In genomic region chr13:107370036-107370785, GRCh38 we compare ENCODE assay signal across 16 cellular contexts.
DNase-seq lines count a peak whose midpoint lies in the region; ATAC-seq and TF ChIP-seq lines count a peak whose summit lies in the region.
"Had no signal": no experiment of that assay in that cellular context is flagged by ENCODE, and none has a peak within 500 bp of the region (broad histone marks: within the 10 kb centered on the region; RNA-seq: fewer than 3 reads in every experiment).

No MANE protein-coding gene starts in this region.

- H3K27ac ChIP-seq in fibroblast of lung (ENCODE audit: insufficient read depth, low read length), result peak overlapping the region; percentile 58
- no peak overlapping the region for H3K27ac ChIP-seq in gastrocnemius medialis
- H3K27ac ChIP-seq: BLaER1 had no signal

- in situ Hi-C loops in gastrocnemius medialis (cut with MboI; ENCODE audit: low sequenced_read_pairs in 4 of 4), result no loop called here

- peak overlapping the region; percentile 40 for H3K4me2 ChIP-seq in fibroblast of lung (ENCODE audit: extremely low read depth, insufficient read depth, low read length)
- H3K4me2 ChIP-seq: BLaER1 had no signal

- H3K9ac ChIP-seq in fibroblast of lung (ENCODE audit: insufficient read depth, low read length), result no peak overlapping the region
- H3K9ac ChIP-seq: BLaER1 had no signal

- H3K36me3 ChIP-seq in fibroblast of lung (ENCODE audit: control insufficient read depth, insufficient read depth, low read length) (no peaks in the 10 kb centered on the region), gastrocnemius medialis (no peaks in the 10 kb centered on the region)
- H3K36me3 ChIP-seq: BLaER1 had no signal

- ATAC-seq in SK-N-SH treated with all-trans-retinoic acid at 6 μM for 48 hours, result peak; percentile 84
- no peak for ATAC-seq in gastrocnemius medialis

- TF ChIP-seq CTCF in fibroblast of lung (conservative IDR thresholded peaks at IDR 0.05 in 1 of 2, IDR thresholded peaks at IDR 0.05 in 1 of 2; ENCODE audit: low read depth in 1 of 2, low read length in 2 of 2) (no peak), gastrocnemius medialis (IDR thresholded peaks at IDR 0.05 in 4 of 5, conservative IDR thresholded peaks at IDR 0.05 in 1 of 5) (no peak)

- no peaks in the 10 kb centered on the region for H4K20me1 ChIP-seq in fibroblast of lung (ENCODE audit: control insufficient read depth, extremely low read depth, insufficient read depth, low read length)
- H4K20me1 ChIP-seq: BLaER1 had no signal

- no peak overlapping the region for H2AFZ ChIP-seq in fibroblast of lung (ENCODE audit: low read length)

- H3K4me1 ChIP-seq in fibroblast of lung (ENCODE audit: control insufficient read depth, extremely low read depth, insufficient read depth, low read length) (no peaks in the 10 kb centered on the region), gastrocnemius medialis (no peaks in the 10 kb centered on the region)
- H3K4me1 ChIP-seq: BLaER1 had no signal

- H3K27me3 ChIP-seq in fibroblast of lung (ENCODE audit: control insufficient read depth, insufficient read depth, low read length) (no peaks in the 10 kb centered on the region), gastrocnemius medialis (no peaks in the 10 kb centered on the region)
- H3K27me3 ChIP-seq: BLaER1 had no signal

- DNase-seq in GM04504 (ENCODE audit: low read depth) (peak; percentile 46), fibroblast of lung (ENCODE audit: low read depth in 2 of 2) (peak; percentile 78 to 83), pulmonary artery endothelial cell (ENCODE audit: low read depth, low spot score) (peak; percentile 57), NCI-H524 (lab: John Stamatoyannopoulos, UW) (no peak), gastrocnemius medialis (no peak), NCI-H1105 (lab: John Stamatoyannopoulos, UW) (no peak), foreskin melanocyte (no peak)
- DNase-seq: activated CD4-positive, alpha-beta memory T cell treated with anti-CD3 and anti-CD28 coated beads, Interleukin-2, amount 10 ng/mL, durations not matched to agents 7 days and 5 days; DMS53; effector CD4-positive, alpha-beta T cell; head of caudate nucleus; kidney; NCI-H2081 treated with DMSO at 0.1 percent for 48 hours; SIG-M5 had no signal

- H3K79me2 ChIP-seq in fibroblast of lung (ENCODE audit: control insufficient read depth, insufficient read depth, low read length), result no peaks in the 10 kb centered on the region

- H3K9me3 ChIP-seq in fibroblast of lung (ENCODE audit: control insufficient read depth, insufficient read depth, low read depth, low read length) (no peaks in the 10 kb centered on the region), gastrocnemius medialis (no peaks in the 10 kb centered on the region)
- H3K9me3 ChIP-seq: BLaER1 had no signal

- H3K4me3 ChIP-seq in fibroblast of lung (replicated peaks in 1 of 4; ENCODE audit: control extremely low read depth in 1 of 4, insufficient read depth in 1 of 4, low read depth in 3 of 4, low read length in 4 of 4), result no peak overlapping the region
- H3K4me3 ChIP-seq in gastrocnemius medialis, result no peak overlapping the region
- H3K4me3 ChIP-seq: BLaER1 had no signal

- intact Hi-C loops in gastrocnemius medialis (cut with DNase I; ENCODE audit: low total_unique reads), result no loop called here

- no peak for TF ChIP-seq POLR2A in gastrocnemius medialis (IDR thresholded peaks at IDR 0.05)

TF ChIP-seq in SK-N-SH treated with all-trans-retinoic acid at 6 μM for 48 hours, 23 proteins besides CTCF, POLR2A, EP300 and RAD21:
- no peak for TF ChIP-seq TSHZ2 (CRISPR knock-in tag; IDR thresholded peaks at IDR 0.05)
- TF ChIP-seq GLIS3 (CRISPR knock-in tag; IDR thresholded peaks at IDR 0.05), result no peak
- no peak for TF ChIP-seq ZFP30 (CRISPR knock-in tag; IDR thresholded peaks at IDR 0.05)
- TF ChIP-seq CSRNP3 (CRISPR knock-in tag; IDR thresholded peaks at IDR 0.05), result no peak
- TF ChIP-seq CREB5 (CRISPR knock-in tag; IDR thresholded peaks at IDR 0.05; ENCODE audit: low read depth), result no peak
- no peak for TF ChIP-seq ZC3H10 (CRISPR knock-in tag; IDR thresholded peaks at IDR 0.05)
- TF ChIP-seq RARB (CRISPR knock-in tag; IDR thresholded peaks at IDR 0.05), result no peak
- no peak for TF ChIP-seq SNAI2 (CRISPR knock-in tag; IDR thresholded peaks at IDR 0.05)
- TF ChIP-seq ZNF565 (CRISPR knock-in tag; conservative IDR thresholded peaks at IDR 0.05; ENCODE audit: low read depth), result no peak
- no peak for TF ChIP-seq ZNF70 (CRISPR knock-in tag; IDR thresholded peaks at IDR 0.05)
- TF ChIP-seq CSDC2 (CRISPR knock-in tag; IDR thresholded peaks at IDR 0.05), result no peak
- no peak; the same call in 1 of the 2 replicates for TF ChIP-seq ISL1 (CRISPR knock-in tag; IDR thresholded peaks at IDR 0.05)
- no peak for TF ChIP-seq OSR1 (CRISPR knock-in tag; IDR thresholded peaks at IDR 0.05)
TF ChIP-seq in SK-N-SH treated with all-trans-retinoic acid at 6 μM for 48 hours: peak in this region for 0.

Comparison
In these comparisons a context has a peak if more than half of its experiments do, and no peak if none do; other contexts are left out.
1. DNase-seq: peak in GM04504 (single experiment), fibroblast of lung (2 of 2) and pulmonary artery endothelial cell (single experiment); none in NCI-H524 (0 of 2), gastrocnemius medialis (0 of 2), NCI-H1105 (single experiment) and foreskin melanocyte (single experiment).